In genomic region chr6:134666174-134666573, GRCh38 we compare ENCODE assay signal across 15 cellular contexts.
DNase-seq lines count a peak whose midpoint lies in the region; ATAC-seq and TF ChIP-seq lines count a peak whose summit lies in the region.
"Had no signal": no experiment of that assay in that cellular context is flagged by ENCODE, and none has a peak within 500 bp of the region (broad histone marks: within the 10 kb centered on the region; RNA-seq: fewer than 3 reads in every experiment).

No MANE protein-coding gene starts in this region.

- no peaks in the 10 kb centered on the region for H3K79me1 ChIP-seq in H9 (ENCODE audit: insufficient read depth, low read depth, low read length, poor library complexity, severe bottlenecking)

- intact Hi-C loops in CD14-positive monocyte (cut with micrococcal nuclease) (no loop called here), mucosa of descending colon (cut with DNase I, micrococcal nuclease) (no loop called here)
- intact Hi-C loops in dendritic cell treated with granulocyte-macrophage colony-stimulating factor and Interleukin-4, amounts not matched to agents 40 ng/mL and 50 ng/mL, for 4 days (cut with micrococcal nuclease): no loop called here

- no peak overlapping the region for H2BK12ac ChIP-seq in H9 (ENCODE audit: insufficient read length, low read depth, low read length)

- WGBS in H9 (ENCODE audit: extremely low coverage, insufficient read length, low lambda C conversion rate): no CpG with 5 or more reads among the region's 3 CpGs

- H3K36me3 ChIP-seq in mucosa of descending colon (ENCODE audit: low read depth): no peaks in the 10 kb centered on the region

- H3K27me3 Mint-ChIP-seq in CD14-positive monocyte (ENCODE audit: low read depth in 3 of 3): peaks cover 0 to 3% (median 2%) of the 10 kb centered on the region in 3 donors
- H3K27me3 Mint-ChIP-seq in H9 (ENCODE audit: low read depth): no peaks in the 10 kb centered on the region
- no peaks in the 10 kb centered on the region for H3K27me3 Mint-ChIP-seq in dendritic cell treated with granulocyte-macrophage colony-stimulating factor and Interleukin-4, amounts not matched to agents 40 ng/mL and 50 ng/mL, for 4 days
- H3K27me3 Mint-ChIP-seq: B cell had no signal

- H2AFZ ChIP-seq in H9 (ENCODE audit: low read length): no peak overlapping the region

- no peaks in the 10 kb centered on the region for H4K20me1 ChIP-seq in H9 (ENCODE audit: control insufficient read depth, insufficient read depth, insufficient read length)

- ATAC-seq in mucosa of descending colon (peak; percentile 15), GM18517 (IDR thresholded peaks at IDR 0.05; ENCODE audit: unreplicated experiment) (no peak)
- ATAC-seq: CD8-positive, alpha-beta T cell had no signal

- DNase-seq in CD14-positive monocyte (ENCODE audit: low spot score) (no peak), H9 (no peak), mucosa of descending colon (no peak), substantia nigra (lab: John Stamatoyannopoulos, UW) (no peak), pons (ENCODE audit: low spot score) (no peak), NCI-H1048 (lab: John Stamatoyannopoulos, UW) (no peak)
- DNase-seq: C1 segment of cervical spinal cord; CD8-positive, alpha-beta T cell; COR-L47; DMS53; GF-D8 had no signal

- H4K5ac ChIP-seq in H9 (ENCODE audit: insufficient read length, low read depth, low read length): no peak overlapping the region

- no peak overlapping the region for H2BK15ac ChIP-seq in H9 (ENCODE audit: low read depth, low read length)

- H3K4me1 Mint-ChIP-seq in CD14-positive monocyte (peaks cover 20% of the 10 kb centered on the region), H9 (peaks cover 2% of the 10 kb centered on the region in 2 experiments)
- H3K4me1 Mint-ChIP-seq in dendritic cell treated with granulocyte-macrophage colony-stimulating factor and Interleukin-4, amounts not matched to agents 40 ng/mL and 50 ng/mL, for 4 days (ENCODE audit: low read depth): peaks cover 19% of the 10 kb centered on the region
- H3K4me1 Mint-ChIP-seq: B cell had no signal

- H3K18ac ChIP-seq in H9 (ENCODE audit: insufficient read length, low read depth, low read length): no peak overlapping the region

- H3K4me1 ChIP-seq in H9 (ENCODE audit: insufficient read depth, low read length) (no peaks in the 10 kb centered on the region; the same call in 1 of the 2 replicates), mucosa of descending colon (ENCODE audit: low read depth) (no peaks in the 10 kb centered on the region)

- H3K79me2 ChIP-seq in H9 (ENCODE audit: insufficient read depth, low read length): no peaks in the 10 kb centered on the region

- H2BK5ac ChIP-seq in H9 (ENCODE audit: insufficient read length, low read length): no peak overlapping the region

- H3K4me3 Mint-ChIP-seq in CD14-positive monocyte: no peak overlapping the region
- H3K4me3 Mint-ChIP-seq in H9: no peak overlapping the region
- H3K4me3 Mint-ChIP-seq in dendritic cell treated with granulocyte-macrophage colony-stimulating factor and Interleukin-4, amounts not matched to agents 40 ng/mL and 50 ng/mL, for 4 days: no peak overlapping the region
- H3K4me3 Mint-ChIP-seq: B cell; CD8-positive, alpha-beta T cell had no signal

- H3K27me3 ChIP-seq in H9 (ENCODE audit: insufficient read depth, low read length): no peaks in the 10 kb centered on the region

- H3K4me2 ChIP-seq in H9 (ENCODE audit: insufficient read depth, insufficient read length, low read length): no peak overlapping the region

- H2AK5ac ChIP-seq in H9 (ENCODE audit: insufficient read length, low read length): no peak overlapping the region

- H3T11ph ChIP-seq in H9 (ENCODE audit: low read length): no peak overlapping the region

- no peak overlapping the region for H3K14ac ChIP-seq in H9 (ENCODE audit: insufficient read depth, low read length)

- no peak for TF ChIP-seq CTCF in CD14-positive monocyte (IDR thresholded peaks at IDR 0.05)
- no peak for TF ChIP-seq CTCF in H9 (conservative IDR thresholded peaks at IDR 0.05)
- no peak for TF ChIP-seq CTCF in mucosa of descending colon (IDR thresholded peaks at IDR 0.05)

- H4K91ac ChIP-seq in H9 (ENCODE audit: insufficient read length, low read depth, low read length): no peak overlapping the region

- H3K9ac ChIP-seq in H9 (ENCODE audit: extremely low read depth, insufficient read length, low read length): no peak overlapping the region

- peaks cover 0 to 3% (median 0%) of the 10 kb centered on the region in 7 donors for H3K9me3 Mint-ChIP-seq in CD14-positive monocyte
- H3K9me3 Mint-ChIP-seq in H9: no peaks in the 10 kb centered on the region; a peak in 1 of 5 replicates
- no peaks in the 10 kb centered on the region for H3K9me3 Mint-ChIP-seq in dendritic cell treated with granulocyte-macrophage colony-stimulating factor and Interleukin-4, amounts not matched to agents 40 ng/mL and 50 ng/mL, for 4 days
- H3K9me3 Mint-ChIP-seq: CD8-positive, alpha-beta T cell had no signal

- H3K56ac ChIP-seq in H9 (ENCODE audit: insufficient read length, low read depth, low read length): no peak overlapping the region

- H3K36me3 Mint-ChIP-seq in CD14-positive monocyte: no peaks in the 10 kb centered on the region
- no peaks in the 10 kb centered on the region for H3K36me3 Mint-ChIP-seq in H9 (ENCODE audit: insufficient read depth in 1 of 3, low read depth in 3 of 3)
- H3K36me3 Mint-ChIP-seq in dendritic cell treated with granulocyte-macrophage colony-stimulating factor and Interleukin-4, amounts not matched to agents 40 ng/mL and 50 ng/mL, for 4 days (ENCODE audit: low read depth): no peaks in the 10 kb centered on the region
- H3K36me3 Mint-ChIP-seq: CD8-positive, alpha-beta T cell had no signal

- H3K27ac ChIP-seq in H9 (ENCODE audit: insufficient read length, low read depth, low read length) (no peak overlapping the region), substantia nigra (ENCODE audit: low read depth, low read length, poor library complexity, severe bottlenecking) (no peak overlapping the region)
- H3K27ac ChIP-seq: HL-60 had no signal

- peak overlapping the region; percentile 76 for H3K23ac ChIP-seq in H9 (ENCODE audit: insufficient read length, low read depth, low read length)

- H3K27ac Mint-ChIP-seq in CD14-positive monocyte (peak overlapping the region in 4 of 7 donors; percentile 8 to 80 (median 18)), H9 (peak overlapping the region in 1 of 3 experiments; percentile 61; a peak in 1 of 7 replicates)
- H3K27ac Mint-ChIP-seq in dendritic cell treated with granulocyte-macrophage colony-stimulating factor and Interleukin-4, amounts not matched to agents 40 ng/mL and 50 ng/mL, for 4 days: peak overlapping the region; percentile 31
- H3K27ac Mint-ChIP-seq: B cell; CD8-positive, alpha-beta T cell had no signal

- H3K23me2 ChIP-seq in H9 (ENCODE audit: insufficient read length, low read depth, low read length, poor library complexity, severe bottlenecking): no peaks in the 10 kb centered on the region

- H3K4ac ChIP-seq in H9 (ENCODE audit: low read depth, low read length): no peak overlapping the region

- no peak overlapping the region for H2BK120ac ChIP-seq in H9 (ENCODE audit: low read depth, low read length, poor library complexity, severe bottlenecking)

- H2BK20ac ChIP-seq in H9 (ENCODE audit: low read depth, low read length, poor library complexity, severe bottlenecking): no peak overlapping the region

- H3K9me3 ChIP-seq in H9 (ENCODE audit: control insufficient read depth, low read depth, low read length): no peaks in the 10 kb centered on the region
- H3K9me3 ChIP-seq in mucosa of descending colon: no peaks in the 10 kb centered on the region

- H3K4me3 ChIP-seq in mucosa of descending colon: no peak overlapping the region

- no peak overlapping the region for H4K8ac ChIP-seq in H9 (replicated peaks; ENCODE audit: insufficient read length, low read depth, low read length)
